In genomic region chr9:79651251-79651795, GRCh38 we compare ENCODE assay signal across 13 cellular contexts.
DNase-seq lines count a peak whose midpoint lies in the region; ATAC-seq and TF ChIP-seq lines count a peak whose summit lies in the region.
"Had no signal": no experiment of that assay in that cellular context is flagged by ENCODE, and none has a peak within 500 bp of the region (broad histone marks: within the 10 kb centered on the region; RNA-seq: fewer than 3 reads in every experiment).

No MANE protein-coding gene starts in this region.

- TF ChIP-seq CTCF in upper lobe of left lung (IDR thresholded peaks at IDR 0.05), result peak in 1 of 6 experiments; percentile 16

- H3K4me1 ChIP-seq in endocrine pancreas (ENCODE audit: control insufficient read depth, insufficient read depth, low read length), result no peaks in the 10 kb centered on the region
- peaks cover 0 to 5% (median 2%) of the 10 kb centered on the region in 4 donors for H3K4me1 ChIP-seq in upper lobe of left lung
- H3K4me1 ChIP-seq: psoas muscle had no signal

- CTCF ChIA-PET in activated CD8-positive, alpha-beta T cell treated with anti-CD3 and anti-CD28 coated beads, Interleukin-2, amount 10 ng/mL, durations not matched to agents 7 days and 5 days (lab: Charles Lee), result no interaction called here

- peaks cover 2% of the 10 kb centered on the region for H3K4me1 Mint-ChIP-seq in activated CD8-positive, alpha-beta T cell treated with anti-CD3 and anti-CD28 coated beads, Interleukin-2, amount 10 ng/mL, durations not matched to agents 7 days and 5 days (ENCODE audit: low read depth)

- H3K4me3 Mint-ChIP-seq in activated CD8-positive, alpha-beta T cell treated with anti-CD3 and anti-CD28 coated beads, Interleukin-2, amount 10 ng/mL, durations not matched to agents 7 days and 5 days, result no peak overlapping the region
- H3K4me3 Mint-ChIP-seq: stimulated activated naive CD8-positive, alpha-beta T cell treated with anti-CD3 and anti-CD28 coated beads, Interleukin-15, amount 100 ng/mL, for 72 hours had no signal

- peak overlapping the region in 3 of 4 donors; percentile 1 to 18 (median 9) for H3K27ac ChIP-seq in upper lobe of left lung
- H3K27ac ChIP-seq: KMS-11, psoas muscle had no signal

- no peaks in the 10 kb centered on the region for H3K27me3 ChIP-seq in endocrine pancreas (ENCODE audit: control insufficient read depth, insufficient read depth, low read length)
- H3K27me3 ChIP-seq in upper lobe of left lung, result no peaks in the 10 kb centered on the region

- H3K27ac Mint-ChIP-seq in activated CD8-positive, alpha-beta T cell treated with anti-CD3 and anti-CD28 coated beads, Interleukin-2, amount 10 ng/mL, durations not matched to agents 7 days and 5 days, result no peak overlapping the region
- H3K27ac Mint-ChIP-seq: stimulated activated naive CD8-positive, alpha-beta T cell treated with anti-CD3 and anti-CD28 coated beads, Interleukin-15, amount 100 ng/mL, for 72 hours had no signal

- POLR2A ChIA-PET in activated CD8-positive, alpha-beta T cell treated with anti-CD3 and anti-CD28 coated beads, Interleukin-2, amount 10 ng/mL, durations not matched to agents 7 days and 5 days (lab: Charles Lee), result no interaction called here

- H3K9me3 Mint-ChIP-seq in activated CD8-positive, alpha-beta T cell treated with anti-CD3 and anti-CD28 coated beads, Interleukin-2, amount 10 ng/mL, durations not matched to agents 7 days and 5 days (ENCODE audit: insufficient read depth), result no peaks in the 10 kb centered on the region
- H3K9me3 Mint-ChIP-seq: stimulated activated naive CD8-positive, alpha-beta T cell treated with anti-CD3 and anti-CD28 coated beads, Interleukin-15, amount 100 ng/mL, for 72 hours had no signal

- peak; percentile 19 for DNase-seq in left ventricle myocardium superior
- no peak for DNase-seq in left cardiac atrium
- DNase-seq in NCI-H510A (lab: John Stamatoyannopoulos, UW), result peak; percentile 33
- DNase-seq in upper lobe of left lung, result peak in 1 of 2 donors; percentile 58
- DNase-seq in activated CD4-positive, alpha-beta T cell treated with anti-CD3 and anti-CD28 coated beads, Interleukin-2, amount 50 U/mL, for 1 hour, result no peak
- DNase-seq in activated CD8-positive, alpha-beta T cell treated with anti-CD3 and anti-CD28 coated beads, Interleukin-2, amount 10 ng/mL, durations not matched to agents 7 days and 5 days, result no peak
- DNase-seq: ACHN; psoas muscle; stimulated activated CD4-positive, alpha-beta T cell treated with anti-CD3 and anti-CD28 coated beads, Interleukin-4, amount 100 ng/mL, for 24 hours; stimulated activated naive CD8-positive, alpha-beta T cell treated with anti-CD3 and anti-CD28 coated beads, Interleukin-15, amount 100 ng/mL, for 72 hours had no signal

- no peak for TF ChIP-seq EP300 in upper lobe of left lung (IDR thresholded peaks at IDR 0.05)

- ATAC-seq in left ventricle myocardium superior (no peak), left cardiac atrium (no peak), upper lobe of left lung (ENCODE audit: low FRiP score in 2 of 2) (peak; percentile 73 to 88), GM21825 (IDR thresholded peaks at IDR 0.05; ENCODE audit: unreplicated experiment) (no peak)
- ATAC-seq in activated CD8-positive, alpha-beta T cell treated with anti-CD3 and anti-CD28 coated beads, Interleukin-2, amount 10 ng/mL, durations not matched to agents 7 days and 5 days, result no peak
- ATAC-seq: psoas muscle; stimulated activated naive CD8-positive, alpha-beta T cell treated with anti-CD3 and anti-CD28 coated beads, Interleukin-15, amount 100 ng/mL, for 72 hours had no signal

- peaks cover 26% of the 10 kb centered on the region for H3K36me3 Mint-ChIP-seq in activated CD8-positive, alpha-beta T cell treated with anti-CD3 and anti-CD28 coated beads, Interleukin-2, amount 10 ng/mL, durations not matched to agents 7 days and 5 days (ENCODE audit: low read depth)

- no peaks in the 10 kb centered on the region for H3K36me3 ChIP-seq in endocrine pancreas (ENCODE audit: control insufficient read depth, insufficient read depth, low read length)
- peaks cover 0 to 12% (median 3%) of the 10 kb centered on the region in 4 donors for H3K36me3 ChIP-seq in upper lobe of left lung

- intact Hi-C loops in left ventricle myocardium superior (cut with micrococcal nuclease), result no loop called here
- intact Hi-C loops in left cardiac atrium (cut with DNase I), result no loop called here

- H3K9me3 ChIP-seq in endocrine pancreas (ENCODE audit: control insufficient read depth, low read length) (no peaks in the 10 kb centered on the region), upper lobe of left lung (no peaks in the 10 kb centered on the region)
- H3K9me3 ChIP-seq: psoas muscle had no signal

- TF ChIP-seq POLR2A in upper lobe of left lung (IDR thresholded peaks at IDR 0.05), result no peak

- no peaks in the 10 kb centered on the region for H3K27me3 Mint-ChIP-seq in activated CD8-positive, alpha-beta T cell treated with anti-CD3 and anti-CD28 coated beads, Interleukin-2, amount 10 ng/mL, durations not matched to agents 7 days and 5 days (ENCODE audit: low read depth)
- H3K27me3 Mint-ChIP-seq: stimulated activated naive CD8-positive, alpha-beta T cell treated with anti-CD3 and anti-CD28 coated beads, Interleukin-15, amount 100 ng/mL, for 72 hours had no signal

- H3K9ac ChIP-seq in endocrine pancreas (ENCODE audit: control insufficient read depth, insufficient read depth, low read length), result no peak overlapping the region
- H3K9ac ChIP-seq: KMS-11 had no signal

- WGBS in upper lobe of left lung, 2 donors, result 47 to 73% methylated on average over 10 of the region's 10 CpGs

- H3K4me3 ChIP-seq in endocrine pancreas (ENCODE audit: control insufficient read depth, insufficient read depth, low read length) (peak overlapping the region; percentile 1), upper lobe of left lung (no peak overlapping the region)
- H3K4me3 ChIP-seq: psoas muscle had no signal

Comparison
In these comparisons a context has a peak if more than half of its experiments do, and no peak if none do; other contexts are left out.
1. DNase-seq: peak in left ventricle myocardium superior (single experiment) and NCI-H510A (single experiment); none in left cardiac atrium (single experiment), activated CD4-positive, alpha-beta T cell treated with anti-CD3 and anti-CD28 coated beads, Interleukin-2, amount 50 U/mL, for 1 hour (single experiment) and activated CD8-positive, alpha-beta T cell treated with anti-CD3 and anti-CD28 coated beads, Interleukin-2, amount 10 ng/mL, durations not matched to agents 7 days and 5 days (single experiment).
2. ATAC-seq: peak in upper lobe of left lung (2 of 2); none in left ventricle myocardium superior (single experiment), left cardiac atrium (0 of 2), activated CD8-positive, alpha-beta T cell treated with anti-CD3 and anti-CD28 coated beads, Interleukin-2, amount 10 ng/mL, durations not matched to agents 7 days and 5 days (single experiment) and GM21825 (single experiment).